In genomic region chr2:216348909-216349308, GRCh38 we compare ENCODE assay signal across 1 cellular context.
TF ChIP-seq lines count a peak whose summit lies in the region.

No MANE protein-coding gene starts in this region.

TF ChIP-seq in SK-N-SH, 30 proteins besides CTCF, POLR2A, EP300 and RAD21 (continued from another document):
- no peak for TF ChIP-seq RCOR1 (IDR thresholded peaks at IDR 0.05; ENCODE audit: low read length)
- 0 out of 2 replicates have a peak, but pooled peaks have one; percentile 6 for TF ChIP-seq PBX3 (IDR thresholded peaks at IDR 0.05)
- TF ChIP-seq CHD2 (IDR thresholded peaks at IDR 0.05; ENCODE audit: low read length, partially characterized antibody): no peak
- TF ChIP-seq IRF3 (IDR thresholded peaks at IDR 0.05; ENCODE audit: low read depth, low read length): no peak
- no peak for TF ChIP-seq NRF1 (IDR thresholded peaks at IDR 0.05; ENCODE audit: low read depth, low read length)
- no peak for TF ChIP-seq GATA2 (CRISPR knock-in tag; IDR thresholded peaks at IDR 0.05)
- no peak for TF ChIP-seq ZBTB33 (IDR thresholded peaks at IDR 0.05; ENCODE audit: borderline replicate concordance, low read depth)
- no peak for TF ChIP-seq TAF1 (IDR thresholded peaks at IDR 0.05; ENCODE audit: borderline replicate concordance, low read depth, low read length)
